9 cellular contexts compared by ENCODE assay signal in genomic region chr12:12007001-12007712, GRCh38.
A peak's percentile ranks its signal among the peaks of the same experiment; 100 is the strongest.
DNase-seq lines count a peak whose midpoint lies in the region; ATAC-seq and TF ChIP-seq lines count a peak whose summit lies in the region.
"Had no signal": no experiment of that assay in that cellular context is flagged by ENCODE, and none has a peak within 500 bp of the region (broad histone marks: within the 10 kb centered on the region; RNA-seq: fewer than 3 reads in every experiment).

No MANE protein-coding gene starts in this region.

- peaks cover 48% of the 10 kb centered on the region for H3K4me1 ChIP-seq in CD8-positive, alpha-beta T cell (ENCODE audit: insufficient read depth, low read length)
- H3K4me1 ChIP-seq in neural progenitor cell = peaks cover 34% of the 10 kb centered on the region

- peak in 4 of 7 experiments; percentile 25 to 60 (median 42) for DNase-seq in CD8-positive, alpha-beta T cell
- DNase-seq in NCI-H226 (peak; percentile 54), renal cortical epithelial cell (ENCODE audit: low read depth) (peak; percentile 58), retina (no peak), neural progenitor cell (ENCODE audit: low spot score) (no peak)
- peak; percentile 88 to 92 for DNase-seq in activated T-cell treated with anti-CD3 and anti-CD28 coated beads, Interleukin-2, amount 50 U/mL, for 72 hours

- peaks cover 39% of the 10 kb centered on the region for H3F3A ChIP-seq in neural progenitor cell (ENCODE audit: low read depth)

- no peaks in the 10 kb centered on the region for H3K9me3 ChIP-seq in CD8-positive, alpha-beta T cell (ENCODE audit: low read length)
- H3K9me3 ChIP-seq in neural progenitor cell (ENCODE audit: low read depth) = no peaks in the 10 kb centered on the region

- H3K9ac ChIP-seq in neural progenitor cell = no peak overlapping the region

- H3K27ac Mint-ChIP-seq in CD8-positive, alpha-beta T cell = peak overlapping the region; percentile 88
- H3K27ac Mint-ChIP-seq in activated T-cell treated with anti-CD3 and anti-CD28 coated beads, Interleukin-2, amount 50 U/mL, for 72 hours = peak overlapping the region; percentile 93
- H3K27ac Mint-ChIP-seq in neural progenitor cell = no peak overlapping the region
- H3K27ac Mint-ChIP-seq: nephron had no signal

- H3K4me3 ChIP-seq in CD8-positive, alpha-beta T cell (ENCODE audit: low read depth, low read length) = no peak overlapping the region
- no peak overlapping the region for H3K4me3 ChIP-seq in neural progenitor cell

- no peak overlapping the region for H2AFZ ChIP-seq in neural progenitor cell (replicated peaks)

- H3K27me3 ChIP-seq in CD8-positive, alpha-beta T cell (ENCODE audit: insufficient read depth, low read length) = no peaks in the 10 kb centered on the region
- no peaks in the 10 kb centered on the region for H3K27me3 ChIP-seq in neural progenitor cell

- H3K27me3 Mint-ChIP-seq in CD8-positive, alpha-beta T cell (ENCODE audit: low read depth) = no peaks in the 10 kb centered on the region
- no peaks in the 10 kb centered on the region for H3K27me3 Mint-ChIP-seq in activated T-cell treated with anti-CD3 and anti-CD28 coated beads, Interleukin-2, amount 50 U/mL, for 72 hours (ENCODE audit: low read depth)
- peaks cover 11% of the 10 kb centered on the region for H3K27me3 Mint-ChIP-seq in neural progenitor cell (ENCODE audit: insufficient read depth, low read depth)

- no peak for TF ChIP-seq CTCF in CD8-positive, alpha-beta T cell (IDR thresholded peaks at IDR 0.05)
- no peak for TF ChIP-seq CTCF in neural progenitor cell (IDR thresholded peaks at IDR 0.05)

- H3K9me3 Mint-ChIP-seq in CD8-positive, alpha-beta T cell = no peaks in the 10 kb centered on the region
- peaks cover 5 to 8% of the 10 kb centered on the region in 2 donors for H3K9me3 Mint-ChIP-seq in activated T-cell treated with anti-CD3 and anti-CD28 coated beads, Interleukin-2, amount 50 U/mL, for 72 hours
- H3K9me3 Mint-ChIP-seq in neural progenitor cell = peaks cover 5% of the 10 kb centered on the region

- POLR2A ChIA-PET in CD8-positive, alpha-beta T cell (lab: Charles Lee) = interaction anchor here (0.9 kb wide), 1 partner anchor 18 kb away, joined by 3 read pairs; no protein-coding TSS in a partner anchor

- H3K4me2 ChIP-seq in neural progenitor cell = no peak overlapping the region

- CTCF ChIA-PET in CD8-positive, alpha-beta T cell (lab: Charles Lee) = interaction anchor here (0.6 to 4.5 kb wide), 4 partner anchors 8 to 209 kb away, joined by 3 to 33 read pairs (median 10); no protein-coding TSS in a partner anchor

- no peak overlapping the region for H3K27ac ChIP-seq in CD8-positive, alpha-beta T cell (ENCODE audit: low read depth, low read length)
- H3K27ac ChIP-seq in neural progenitor cell = no peak overlapping the region

- no peaks in the 10 kb centered on the region for H3K36me3 ChIP-seq in CD8-positive, alpha-beta T cell (ENCODE audit: insufficient read depth, low read length)
- no peaks in the 10 kb centered on the region for H3K36me3 ChIP-seq in neural progenitor cell

- H4K20me1 ChIP-seq in neural progenitor cell (ENCODE audit: low read depth) = peaks cover 7% of the 10 kb centered on the region

- no peaks in the 10 kb centered on the region for H3K79me2 ChIP-seq in neural progenitor cell (ENCODE audit: low read depth)

- no peak overlapping the region for H3K4me3 Mint-ChIP-seq in CD8-positive, alpha-beta T cell
- H3K4me3 Mint-ChIP-seq in activated T-cell treated with anti-CD3 and anti-CD28 coated beads, Interleukin-2, amount 50 U/mL, for 72 hours = peak overlapping the region; percentile 83 to 85
- H3K4me3 Mint-ChIP-seq in neural progenitor cell = no peak overlapping the region
- H3K4me3 Mint-ChIP-seq: nephron had no signal

- peak; percentile 16 for ATAC-seq in CD8-positive, alpha-beta T cell
- ATAC-seq in activated T-cell treated with anti-CD3 and anti-CD28 coated beads, Interleukin-2, amount 50 U/mL, for 72 hours (replicated peaks in 1 of 2) = peak; percentile 61 to 64
- ATAC-seq in HG03354 (IDR thresholded peaks at IDR 0.05; ENCODE audit: poor library complexity, severe bottlenecking, unreplicated experiment) = no peak
- ATAC-seq in HG03439 (IDR thresholded peaks at IDR 0.05; ENCODE audit: unreplicated experiment) = no peak

- H3K36me3 Mint-ChIP-seq in CD8-positive, alpha-beta T cell = no peaks in the 10 kb centered on the region
- peaks cover 7 to 16% of the 10 kb centered on the region in 2 donors for H3K36me3 Mint-ChIP-seq in activated T-cell treated with anti-CD3 and anti-CD28 coated beads, Interleukin-2, amount 50 U/mL, for 72 hours (ENCODE audit: insufficient read depth in 2 of 2)
- no peaks in the 10 kb centered on the region for H3K36me3 Mint-ChIP-seq in neural progenitor cell

- intact Hi-C loops in CD8-positive, alpha-beta T cell (cut with DNase I, micrococcal nuclease) = loop anchor here in 1 of 2 experiments (10.0 kb wide), 1 partner anchor 52 kb away; no protein-coding TSS in a partner anchor

- H3K4me1 Mint-ChIP-seq in CD8-positive, alpha-beta T cell (ENCODE audit: low read depth) = peaks cover 60% of the 10 kb centered on the region
- H3K4me1 Mint-ChIP-seq in activated T-cell treated with anti-CD3 and anti-CD28 coated beads, Interleukin-2, amount 50 U/mL, for 72 hours (ENCODE audit: low read depth) = peaks cover 73% of the 10 kb centered on the region
- H3K4me1 Mint-ChIP-seq in neural progenitor cell = peaks cover 39% of the 10 kb centered on the region

Comparison
In these comparisons a context has a peak if more than half of its experiments do, and no peak if none do; other contexts are left out.
1. ATAC-seq: peak in CD8-positive, alpha-beta T cell (single experiment) and activated T-cell treated with anti-CD3 and anti-CD28 coated beads, Interleukin-2, amount 50 U/mL, for 72 hours (2 of 2); none in HG03354 (single experiment) and HG03439 (single experiment).
2. DNase-seq: peak in CD8-positive, alpha-beta T cell (4 of 7), NCI-H226 (single experiment), activated T-cell treated with anti-CD3 and anti-CD28 coated beads, Interleukin-2, amount 50 U/mL, for 72 hours (2 of 2) and renal cortical epithelial cell (single experiment); none in retina (single experiment) and neural progenitor cell (single experiment).
3. H3K4me3 Mint-ChIP-seq: peak in activated T-cell treated with anti-CD3 and anti-CD28 coated beads, Interleukin-2, amount 50 U/mL, for 72 hours (2 of 2); none in CD8-positive, alpha-beta T cell (single experiment) and neural progenitor cell (single experiment).